8 cellular contexts compared by ENCODE assay signal in genomic region chr12:96516472-96517417, GRCh38. TPM values are rescaled to one million over a fixed set of nuclear protein-coding genes. Genes with fewer than 3 reads are reported as not detected.
DNase-seq lines count a peak whose midpoint lies in the region; ATAC-seq and TF ChIP-seq lines count a peak whose summit lies in the region.

No MANE protein-coding gene starts in this region.

- no peak overlapping the region for H3K4me3 Mint-ChIP-seq in activated CD4-positive, alpha-beta memory T cell treated with anti-CD3 and anti-CD28 coated beads for 36 hours
- peak overlapping the region; percentile 22 for H3K4me3 Mint-ChIP-seq in memory B cell

- peak; percentile 26 for DNase-seq in BJ (ENCODE audit: low read depth)
- peak; percentile 8 to 77 for DNase-seq in NCI-H526 (lab: John Stamatoyannopoulos, UW)
- peak; percentile 92 for DNase-seq in activated CD4-positive, alpha-beta memory T cell treated with anti-CD3 and anti-CD28 coated beads for 36 hours
- DNase-seq in ecto neural progenitor cell (ENCODE audit: low spot score) = peak; percentile 78
- DNase-seq in memory B cell (ENCODE audit: low spot score in 2 of 2) = peak; percentile 74 to 77
- DNase-seq in stimulated activated CD8-positive, alpha-beta memory T cell treated with anti-CD3 and anti-CD28 coated beads, Interleukin-2, amount 100 ng/mL, for 1 hour (ENCODE audit: low read depth in 2 of 2) = peak; percentile 74 to 75

- no peaks in the 10 kb centered on the region for H3K36me3 Mint-ChIP-seq in activated CD4-positive, alpha-beta memory T cell treated with anti-CD3 and anti-CD28 coated beads for 36 hours
- H3K36me3 Mint-ChIP-seq in memory B cell = no peaks in the 10 kb centered on the region

- ATAC-seq in GM19025 (IDR thresholded peaks at IDR 0.05; ENCODE audit: low read depth, unreplicated experiment) (peak; percentile 64), HG03280 (IDR thresholded peaks at IDR 0.05; ENCODE audit: unreplicated experiment) (peak; percentile 53), memory B cell (ENCODE audit: low read depth) (peak; percentile 41)

- CTCF ChIA-PET in BJ (lab: Yijun Ruan, JAX) = interaction anchor here (0.6 to 5.2 kb wide), 36 partner anchors 9 to 695 kb away, joined by 3 to 72 read pairs (median 4); partner anchors contain the start of gene CDK17
- CTCF ChIA-PET in activated CD4-positive, alpha-beta memory T cell treated with anti-CD3 and anti-CD28 coated beads for 36 hours (lab: Charles Lee) = interaction anchor here (0.6 to 4.2 kb wide), 51 partner anchors 9 to 598 kb away, joined by 3 to 52 read pairs (median 4); partner anchors contain the start of genes CCDC38, CDK17, CFAP54 and LTA4H

- no peaks in the 10 kb centered on the region for H3K36me3 ChIP-seq in BJ (ENCODE audit: control insufficient read depth, insufficient read depth, low read length)

- no peak overlapping the region for H3K4me3 ChIP-seq in BJ (ENCODE audit: low read depth, low read length)

- no peaks in the 10 kb centered on the region for H3K27me3 ChIP-seq in BJ (ENCODE audit: control insufficient read depth, insufficient read depth, low read length)

- H3K9me3 Mint-ChIP-seq in activated CD4-positive, alpha-beta memory T cell treated with anti-CD3 and anti-CD28 coated beads for 36 hours = no peaks in the 10 kb centered on the region
- H3K9me3 Mint-ChIP-seq in memory B cell = no peaks in the 10 kb centered on the region

- POLR2A ChIA-PET in BJ (lab: Charles Lee) = no interaction called here
- POLR2A ChIA-PET in activated CD4-positive, alpha-beta memory T cell treated with anti-CD3 and anti-CD28 coated beads for 36 hours (lab: Charles Lee) = interaction anchor here (0.8 to 2.3 kb wide), 4 partner anchors 15 to 116 kb away, joined by 3 to 18 read pairs (median 4); partner anchors contain the start of gene CDK17

- H3K27me3 Mint-ChIP-seq in activated CD4-positive, alpha-beta memory T cell treated with anti-CD3 and anti-CD28 coated beads for 36 hours = no peaks in the 10 kb centered on the region
- no peaks in the 10 kb centered on the region for H3K27me3 Mint-ChIP-seq in memory B cell

- peak overlapping the region; percentile 44 for H3K27ac Mint-ChIP-seq in activated CD4-positive, alpha-beta memory T cell treated with anti-CD3 and anti-CD28 coated beads for 36 hours
- H3K27ac Mint-ChIP-seq in memory B cell = peak overlapping the region; percentile 75

- intact Hi-C loops in activated CD4-positive, alpha-beta memory T cell treated with anti-CD3 and anti-CD28 coated beads for 36 hours (cut with micrococcal nuclease) = loop anchor here (1.0 to 2.0 kb wide), 9 partner anchors 27 to 598 kb away; partner anchors contain the start of gene CFAP54

- peaks cover 15% of the 10 kb centered on the region for H3K4me1 Mint-ChIP-seq in activated CD4-positive, alpha-beta memory T cell treated with anti-CD3 and anti-CD28 coated beads for 36 hours (ENCODE audit: low read depth)
- peaks cover 7% of the 10 kb centered on the region for H3K4me1 Mint-ChIP-seq in memory B cell

- peak; percentile 48 for TF ChIP-seq CTCF in BJ (IDR thresholded peaks at IDR 0.05; ENCODE audit: insufficient read depth, low read depth, low read length)

RNA-seq across cellular contexts. Expression of gene CFAP54, which starts 27.4 kb away (rescaled TPM):
- polyA plus RNA-seq in BJ (2011; rRNA removed) = 0.16 and 0.38 TPM in 2 replicates
- polyA minus RNA-seq in BJ (2011; rRNA and poly(A)+ RNA removed) = 0.47 TPM in 1 of 2 replicates, not detected in the other
- under 1 TPM; 0.31 to 0.33 TPM for total RNA-seq in activated CD4-positive, alpha-beta memory T cell treated with anti-CD3 and anti-CD28 coated beads for 36 hours

Comparison
In these comparisons a context has a peak if more than half of its experiments do, and no peak if none do; other contexts are left out.
1. DNase-seq: peak in every context shown above with its lines; median percentile 92 in activated CD4-positive, alpha-beta memory T cell treated with anti-CD3 and anti-CD28 coated beads for 36 hours; 78 in ecto neural progenitor cell; 76 in memory B cell; 74 in stimulated activated CD8-positive, alpha-beta memory T cell treated with anti-CD3 and anti-CD28 coated beads, Interleukin-2, amount 100 ng/mL, for 1 hour; 42 in NCI-H526; 26 in BJ.